1 cellular context compared by ENCODE assay signal in genomic region chr14:100144645-100144995, GRCh38.
TF ChIP-seq lines count a peak whose summit lies in the region.

No MANE protein-coding gene starts in this region.

TF ChIP-seq in HepG2, 621 proteins besides CTCF, POLR2A, EP300 and RAD21:
- peak; percentile 63 for TF ChIP-seq AGO2 (optimal IDR thresholded peaks at IDR 0.05; ENCODE audit: low read depth, low read length)
- 0 out of 2 replicates have a peak, but pooled peaks have one; percentile 21 for TF ChIP-seq MAF1 (CRISPR knock-in tag; IDR thresholded peaks at IDR 0.05; ENCODE audit: borderline replicate concordance)
- TF ChIP-seq ZNF615 (CRISPR knock-in tag; IDR thresholded peaks at IDR 0.05; ENCODE audit: borderline replicate concordance) = no peak
- 0 out of 2 replicates have a peak, but pooled peaks have one; percentile 1 for TF ChIP-seq ZNF138 (CRISPR knock-in tag; IDR thresholded peaks at IDR 0.05; ENCODE audit: low read depth)
- no peak for TF ChIP-seq ZNF780A (CRISPR knock-in tag; IDR thresholded peaks at IDR 0.05)
- no peak for TF ChIP-seq KLF11 (CRISPR knock-in tag; IDR thresholded peaks at IDR 0.05)
- TF ChIP-seq NFATC3 (CRISPR knock-in tag; IDR thresholded peaks at IDR 0.05) = 0 out of 2 replicates have a peak, but pooled peaks have one; percentile 18
- TF ChIP-seq ZNF646 (CRISPR knock-in tag; IDR thresholded peaks at IDR 0.05) = 0 out of 2 replicates have a peak, but pooled peaks have one; percentile 52
